8 cellular contexts compared by ENCODE assay signal in genomic region chr7:3042861-3043489, GRCh38. TPM values are rescaled to one million over a fixed set of nuclear protein-coding genes. Genes with fewer than 3 reads are reported as not detected.
DNase-seq lines count a peak whose midpoint lies in the region; ATAC-seq lines count a peak whose summit lies in the region.

No MANE protein-coding gene starts in this region.

- ATAC-seq in GM21619 (IDR thresholded peaks at IDR 0.05; ENCODE audit: unreplicated experiment) = peak; percentile 75
- peak; percentile 72 to 75 for ATAC-seq in naive B cell (ENCODE audit: low read depth in 2 of 2)

- H3K27me3 Mint-ChIP-seq in activated naive CD4-positive, alpha-beta T cell treated with anti-CD3 and anti-CD28 coated beads, Interleukin-2, amount 10 ng/mL, durations not matched to agents 7 days and 5 days = no peaks in the 10 kb centered on the region
- H3K27me3 Mint-ChIP-seq in naive B cell = no peaks in the 10 kb centered on the region

- peaks cover 60% of the 10 kb centered on the region for H3K4me1 Mint-ChIP-seq in activated naive CD4-positive, alpha-beta T cell treated with anti-CD3 and anti-CD28 coated beads, Interleukin-2, amount 10 ng/mL, durations not matched to agents 7 days and 5 days
- H3K4me1 Mint-ChIP-seq in naive B cell = peaks cover 52 to 63% (median 58%) of the 10 kb centered on the region in 3 donors

- peak overlapping the region; percentile 93 for H3K27ac Mint-ChIP-seq in activated naive CD4-positive, alpha-beta T cell treated with anti-CD3 and anti-CD28 coated beads, Interleukin-2, amount 10 ng/mL, durations not matched to agents 7 days and 5 days
- peak overlapping the region; percentile 94 to 99 (median 97) for H3K27ac Mint-ChIP-seq in naive B cell

- DNase-seq in Caki2 (ENCODE audit: low read depth) (peak; percentile 22), NCI-H226 (peak; percentile 68), naive B cell (peak; percentile 78), nucleus accumbens (lab: John Stamatoyannopoulos, UW) (no peak), GM03348 (ENCODE audit: low spot score) (no peak), NCI-H510A (lab: John Stamatoyannopoulos, UW) (no peak)
- DNase-seq in activated naive CD4-positive, alpha-beta T cell treated with anti-CD3 and anti-CD28 coated beads, Interleukin-2, amount 10 ng/mL, durations not matched to agents 7 days and 5 days = peak; percentile 86

- H3K4me3 Mint-ChIP-seq in activated naive CD4-positive, alpha-beta T cell treated with anti-CD3 and anti-CD28 coated beads, Interleukin-2, amount 10 ng/mL, durations not matched to agents 7 days and 5 days = peak overlapping the region; percentile 90
- peak overlapping the region; percentile 84 to 99 (median 96) for H3K4me3 Mint-ChIP-seq in naive B cell

- H3K36me3 Mint-ChIP-seq in activated naive CD4-positive, alpha-beta T cell treated with anti-CD3 and anti-CD28 coated beads, Interleukin-2, amount 10 ng/mL, durations not matched to agents 7 days and 5 days = peaks cover 36% of the 10 kb centered on the region
- H3K36me3 Mint-ChIP-seq in naive B cell = peaks cover 8 to 9% of the 10 kb centered on the region in 2 donors

- no peaks in the 10 kb centered on the region for H3K9me3 Mint-ChIP-seq in activated naive CD4-positive, alpha-beta T cell treated with anti-CD3 and anti-CD28 coated beads, Interleukin-2, amount 10 ng/mL, durations not matched to agents 7 days and 5 days
- no peaks in the 10 kb centered on the region for H3K9me3 Mint-ChIP-seq in naive B cell

- in situ Hi-C loops in Caki2 (cut with HindIII; ENCODE audit: low pct_unique_long_range_greater_than_20kb, low sequenced_read_pairs) = no loop called here

- CTCF ChIA-PET in activated naive CD4-positive, alpha-beta T cell treated with anti-CD3 and anti-CD28 coated beads, Interleukin-2, amount 10 ng/mL, durations not matched to agents 7 days and 5 days (lab: Charles Lee) = interaction anchor here (0.6 to 2.3 kb wide), 5 partner anchors 20 to 112 kb away, joined by 3 to 10 read pairs (median 3); no protein-coding TSS in a partner anchor

RNA-seq across cellular contexts. Expression of gene CARD11, which starts 0.7 kb away (rescaled TPM):
- total RNA-seq in Caki2 (2014; rRNA removed; shearing (Covaris generic); ENCODE audit: low replicate concordance) = 9.7 and 10.3 TPM in 2 replicates
- 10 to 100 TPM in 5 of 6 donors, 1 to 10 TPM in 1; 9.4 to 55.3 (median 17.5) TPM for polyA plus RNA-seq in naive B cell (ENCODE audit: low read depth in 6 of 6)

Comparison
In these comparisons a context has a peak if more than half of its experiments do, and no peak if none do; other contexts are left out.
1. DNase-seq: peak in Caki2 (single experiment), NCI-H226 (single experiment), activated naive CD4-positive, alpha-beta T cell treated with anti-CD3 and anti-CD28 coated beads, Interleukin-2, amount 10 ng/mL, durations not matched to agents 7 days and 5 days (single experiment) and naive B cell (single experiment); none in nucleus accumbens (0 of 56), GM03348 (single experiment) and NCI-H510A (single experiment).